Comparison of ENCODE assay signal across 27 cellular contexts in genomic region chr4:121717680-121718237, GRCh38. TPM values are rescaled to one million over a fixed set of nuclear protein-coding genes. Genes with fewer than 3 reads are reported as not detected.
DNase-seq lines count a peak whose midpoint lies in the region; ATAC-seq, FAIRE-seq and TF ChIP-seq lines count a peak whose summit lies in the region.
"Had no signal": no experiment of that assay in that cellular context is flagged by ENCODE, and none has a peak within 500 bp of the region (broad histone marks: within the 10 kb centered on the region; RNA-seq: fewer than 3 reads in every experiment).

No MANE protein-coding gene starts in this region.

- no peak overlapping the region for H4K8ac ChIP-seq in mesenchymal stem cell (ENCODE audit: low read length)

- H4K91ac ChIP-seq in mesenchymal stem cell (ENCODE audit: low read length): no peak overlapping the region

- TF ChIP-seq EP300 in HepG2 (IDR thresholded peaks at IDR 0.05; ENCODE audit: low read depth in 2 of 2, low read length in 2 of 2) (no peak), HepG2 (CRISPR knock-in tag; IDR thresholded peaks at IDR 0.05; ENCODE audit: borderline replicate concordance) (no peak)

- 61% methylated on average over 4 of the region's 4 CpGs for WGBS in liver
- 3% methylated on average over 3 of the region's 4 CpGs for WGBS in HepG2 (ENCODE audit: low lambda C conversion rate)
- 88% methylated on average over 3 of the region's 4 CpGs for WGBS in mesenchymal stem cell

- no peaks in the 10 kb centered on the region for H4K20me1 ChIP-seq in HepG2 (ENCODE audit: insufficient read depth, low read length)

- TF ChIP-seq CTCF in liver (IDR thresholded peaks at IDR 0.05; ENCODE audit: low read depth, low read length, missing input control): no peak
- no peak for TF ChIP-seq CTCF in HepG2 (CRISPR knock-in tag; IDR thresholded peaks at IDR 0.05)
- no peak for TF ChIP-seq CTCF in foreskin fibroblast (IDR thresholded peaks at IDR 0.05; ENCODE audit: low read depth, low read length)
- no peak for TF ChIP-seq CTCF in GM13977 (IDR thresholded peaks at IDR 0.05; ENCODE audit: extremely low read depth, insufficient read depth, missing control alignments)

- H3K9me3 ChIP-seq in liver (ENCODE audit: control insufficient read depth in 4 of 4, low read length in 3 of 4) (no peaks in the 10 kb centered on the region), HepG2 (ENCODE audit: low read length) (no peaks in the 10 kb centered on the region), mesenchymal stem cell (ENCODE audit: control insufficient read depth, low read length) (no peaks in the 10 kb centered on the region)
- H3K9me3 ChIP-seq: stomach had no signal

- BruUV-seq in HepG2 (replicated peaks; lab: Mats Ljungman, UMichigan): no TSS peak

- H2AFZ ChIP-seq in HepG2 (ENCODE audit: low read length) (no peak overlapping the region), mesenchymal stem cell (ENCODE audit: low read depth, low read length) (no peak overlapping the region)

- no peak overlapping the region for H3K14ac ChIP-seq in mesenchymal stem cell (ENCODE audit: low read length in 2 of 2)

- H3K4ac ChIP-seq in mesenchymal stem cell (ENCODE audit: low read depth in 1 of 2, low read length in 2 of 2): no peak overlapping the region

- no peaks in the 10 kb centered on the region for H3K79me1 ChIP-seq in mesenchymal stem cell (replicated peaks; ENCODE audit: low read length, poor library complexity, severe bottlenecking)

- no peak for DNase-seq in HepG2 (ENCODE audit: low spot score)
- peak; percentile 45 to 68 for DNase-seq in foreskin fibroblast
- peak; percentile 81 for DNase-seq in mesenchymal stem cell
- no peak for DNase-seq in COR-L47 (lab: John Stamatoyannopoulos, UW)
- DNase-seq in NCI-H2029 treated with DMSO at 0.1 percent for 48 hours (lab: John Stamatoyannopoulos, UW): no peak
- no peak for DNase-seq in GM13977 (ENCODE audit: low spot score)
- DNase-seq: activated CD4-positive, alpha-beta T cell treated with anti-CD3 and anti-CD28 coated beads, Interleukin-2, amount 50 U/mL, for 1 hour; activated CD8-positive, alpha-beta memory T cell treated with anti-CD3 and anti-CD28 coated beads, Interleukin-2, amount 50 U/mL, for 48 hours; activated naive CD4-positive, alpha-beta T cell; DMS53; NCI-H1417 treated with DMSO at 0.1 percent for 48 hours; NCI-H2171 treated with DMSO at 0.1 percent for 48 hours; NCI-H69; occipital lobe; SHP77; small intestine; stimulated activated CD4-positive, alpha-beta T cell treated with anti-CD3 and anti-CD28 coated beads, Interleukin-4, amount 100 ng/mL, for 1 hour; stomach; T-helper 1 cell had no signal

- intact Hi-C loops in HepG2 (cut with micrococcal nuclease; ENCODE audit: unreplicated experiment): no loop called here

- no peak overlapping the region for H3K4me3 ChIP-seq in liver (ENCODE audit: low read depth in 1 of 3, low read length in 3 of 3)
- H3K4me3 ChIP-seq in HepG2 (replicated peaks in 1 of 3; ENCODE audit: insufficient read depth in 1 of 3, low read depth in 2 of 3, low read length in 3 of 3): no peak overlapping the region
- H3K4me3 ChIP-seq in foreskin fibroblast (ENCODE audit: low read depth in 1 of 2, low read length in 2 of 2): no peak overlapping the region
- no peak overlapping the region for H3K4me3 ChIP-seq in mesenchymal stem cell (ENCODE audit: insufficient read depth in 1 of 2, low read depth in 1 of 2, low read length in 2 of 2)
- H3K4me3 ChIP-seq: stomach had no signal

- CTCF ChIA-PET in HepG2 (lab: Yijun Ruan, JAX; ENCODE audit: low intra/inter-chr PET ratio, low total read pairs): no interaction called here

- H3K4me1 ChIP-seq in liver (ENCODE audit: control insufficient read depth in 4 of 4, insufficient read depth in 4 of 4, low read length in 3 of 4): peaks cover 0 to 7% (median 0%) of the 10 kb centered on the region in 4 donors
- H3K4me1 ChIP-seq in HepG2 (ENCODE audit: insufficient read depth, low read length): no peaks in the 10 kb centered on the region
- H3K4me1 ChIP-seq in mesenchymal stem cell (ENCODE audit: control insufficient read depth, insufficient read depth, low read depth, low read length): no peaks in the 10 kb centered on the region
- H3K4me1 ChIP-seq: stomach had no signal

- FAIRE-seq in HepG2 (lab: Jason Lieb, UNC): no peak
- FAIRE-seq: astrocyte, small intestine, urothelium cell line had no signal

- POLR2A ChIA-PET in HepG2 (lab: Yijun Ruan, JAX): no interaction called here

- no peak overlapping the region for H2BK5ac ChIP-seq in mesenchymal stem cell (ENCODE audit: low read depth, low read length, poor library complexity, severe bottlenecking)

- H3K27ac ChIP-seq in liver (ENCODE audit: low read depth in 1 of 2, low read length in 2 of 2): no peak overlapping the region
- H3K27ac ChIP-seq in HepG2 (ENCODE audit: extremely low read length, insufficient read depth, low read length): no peak overlapping the region
- H3K27ac ChIP-seq in mesenchymal stem cell (ENCODE audit: low read length, poor library complexity, severe bottlenecking): no peak overlapping the region

- H3K4me2 ChIP-seq in HepG2 (ENCODE audit: low read depth, low read length) (no peak overlapping the region), mesenchymal stem cell (ENCODE audit: low read length, poor library complexity, severe bottlenecking) (no peak overlapping the region)

- H3K18ac ChIP-seq in mesenchymal stem cell (ENCODE audit: low read depth in 1 of 2, low read length in 2 of 2): no peak overlapping the region

- H3K23ac ChIP-seq in mesenchymal stem cell (ENCODE audit: low read length in 2 of 2): no peak overlapping the region

- no peaks in the 10 kb centered on the region for H3K79me2 ChIP-seq in HepG2 (ENCODE audit: insufficient read depth, low read length)

- H2BK120ac ChIP-seq in mesenchymal stem cell (ENCODE audit: low read depth, low read length): no peak overlapping the region

- ATAC-seq in HepG2 (no peak), GM19035 (IDR thresholded peaks at IDR 0.05; ENCODE audit: unreplicated experiment) (no peak)
- ATAC-seq: HCT116 had no signal

- H2AK5ac ChIP-seq in mesenchymal stem cell (ENCODE audit: low read length, severe bottlenecking): no peak overlapping the region

- TF ChIP-seq RAD21 in liver (IDR thresholded peaks at IDR 0.05): no peak
- TF ChIP-seq RAD21 in HepG2 (CRISPR knock-in tag; IDR thresholded peaks at IDR 0.05): no peak

- in situ Hi-C loops in HepG2 (cut with HindIII; ENCODE audit: extremely low pct_ligation_motif_present, low pct_unique_long_range_greater_than_20kb): no loop called here
- in situ Hi-C loops in GM13977 (cut with MboI; ENCODE audit: low pct_unique_long_range_greater_than_20kb, low sequenced_read_pairs, unreplicated experiment): no loop called here

- H3K27me3 ChIP-seq in liver (ENCODE audit: control insufficient read depth in 4 of 4, insufficient read depth in 4 of 4, low read length in 3 of 4) (no peaks in the 10 kb centered on the region), HepG2 (ENCODE audit: control insufficient read depth in 1 of 2, insufficient read depth in 2 of 2, low read length in 2 of 2) (no peaks in the 10 kb centered on the region; a peak in 1 of 5 replicates), mesenchymal stem cell (ENCODE audit: control insufficient read depth in 1 of 2, insufficient read depth in 1 of 2, low read length in 2 of 2) (no peaks in the 10 kb centered on the region)
- H3K27me3 ChIP-seq: stomach had no signal

- H3K9ac ChIP-seq in liver (ENCODE audit: low read depth in 1 of 2, low read length in 2 of 2) (no peak overlapping the region), HepG2 (ENCODE audit: insufficient read depth, low read depth, low read length) (no peak overlapping the region), mesenchymal stem cell (ENCODE audit: low read length) (peak overlapping the region; percentile 42)

- H3K36me3 ChIP-seq in liver (ENCODE audit: control insufficient read depth in 4 of 4, insufficient read depth in 3 of 4, low read depth in 1 of 4, low read length in 3 of 4): no peaks in the 10 kb centered on the region
- H3K36me3 ChIP-seq in HepG2 (replicated peaks in 1 of 2; ENCODE audit: control insufficient read depth in 1 of 2, insufficient read depth in 2 of 2, low read length in 2 of 2): no peaks in the 10 kb centered on the region
- no peaks in the 10 kb centered on the region for H3K36me3 ChIP-seq in mesenchymal stem cell (ENCODE audit: control insufficient read depth in 1 of 2, insufficient read depth in 2 of 2, low read depth in 1 of 2, low read length in 2 of 2)
- H3K36me3 ChIP-seq: stomach had no signal

- no peak for TF ChIP-seq POLR2A in HepG2 (IDR thresholded peaks at IDR 0.05; ENCODE audit: insufficient read depth in 1 of 2, low read depth in 2 of 2, low read length in 2 of 2)

- no peak overlapping the region for H2BK12ac ChIP-seq in mesenchymal stem cell (ENCODE audit: low read length in 2 of 2)

- no peak overlapping the region for H2BK15ac ChIP-seq in mesenchymal stem cell (ENCODE audit: low read depth, poor library complexity, severe bottlenecking)

RNA-seq across cellular contexts. Expression of gene ANXA5, which starts 21.0 kb away (rescaled TPM):
- 10 to 100 TPM; 82.5 to 91.6 TPM for total RNA-seq in liver
- 100 to 1,000 TPM in 1 of 2 donors, 10 to 100 TPM in 1; 71.0 to 131 TPM for polyA plus RNA-seq in liver
- 342 and 477 TPM in 2 replicates for total RNA-seq in HepG2 (2016; rRNA removed; fragmentation: Illumina TruSeq; extraction: Trizol)
- 45.6 and 47.1 TPM in 2 replicates for total RNA-seq in HepG2 (2016; cell fraction: cytosol; rRNA removed; fragmentation: Illumina TruSeq; extraction: Trizol; ENCODE audit: low read depth)
- total RNA-seq in HepG2 (2016; cell fraction: insoluble cytoplasmic fraction; rRNA removed; fragmentation: Illumina TruSeq; extraction: Trizol): 351 and 486 TPM in 2 replicates
- 81.7 and 82.9 TPM in 2 replicates for total RNA-seq in HepG2 (2016; cell fraction: membrane; rRNA removed; fragmentation: Illumina TruSeq; extraction: Trizol)
- 182 and 183 TPM in 2 replicates for total RNA-seq in HepG2 (2016; cell fraction: nucleus; rRNA removed; fragmentation: Illumina TruSeq; extraction: Trizol)
- 175 and 209 TPM in 2 replicates for polyA plus RNA-seq in HepG2 (2011; rRNA removed)
- polyA plus RNA-seq in HepG2 (2011; cell fraction: cytosol; rRNA removed): 161 and 205 TPM in 2 replicates
- polyA plus RNA-seq in HepG2 (2011; cell fraction: nucleus; rRNA removed): 114 and 117 TPM in 2 replicates
- polyA plus RNA-seq in HepG2 (2012): 231 and 245 TPM in 2 replicates
- 37.2 and 41.9 TPM in 2 replicates for polyA plus RNA-seq in HepG2 (2016; cell fraction: cytosol; fragmentation: Illumina TruSeq; extraction: Trizol; ENCODE audit: low read depth)
- polyA plus RNA-seq in HepG2 (2016; cell fraction: insoluble cytoplasmic fraction; fragmentation: Illumina TruSeq; extraction: Trizol; ENCODE audit: low read depth): 523 and 561 TPM in 2 replicates
- 66.0 and 66.3 TPM in 2 replicates for polyA plus RNA-seq in HepG2 (2016; cell fraction: membrane; fragmentation: Illumina TruSeq; extraction: Trizol; ENCODE audit: low read depth)
- 239 and 250 TPM in 2 replicates for polyA plus RNA-seq in HepG2 (2016; cell fraction: nucleus; fragmentation: Illumina TruSeq; extraction: Trizol; ENCODE audit: insufficient read depth, low read depth)
- 105 and 156 TPM in 2 replicates for polyA minus RNA-seq in HepG2 (2011; rRNA and poly(A)+ RNA removed; ENCODE audit: low replicate concordance)
- polyA minus RNA-seq in HepG2 (2011; cell fraction: cytosol; rRNA and poly(A)+ RNA removed): 270 and 336 TPM in 2 replicates
- 156 and 160 TPM in 2 replicates for polyA minus RNA-seq in HepG2 (2011; cell fraction: nucleus; rRNA and poly(A)+ RNA removed)
- 578 TPM for polyA plus RNA-seq in mesenchymal stem cell (2013, experiment 1 of 2)
- 600 TPM for polyA plus RNA-seq in mesenchymal stem cell (2013, experiment 2 of 2)

RNA-seq across cellular contexts. Expression of gene SMIM43, which starts 47.2 kb away (rescaled TPM):
- total RNA-seq in liver (not detected), HepG2 (2016; rRNA removed; fragmentation: Illumina TruSeq; extraction: Trizol) (not detected in 2 replicates)
- polyA plus RNA-seq in liver (not detected), HepG2 (2011; rRNA removed) (not detected in 2 replicates)
- total RNA-seq in HepG2 (2016; cell fraction: cytosol; rRNA removed; fragmentation: Illumina TruSeq; extraction: Trizol; ENCODE audit: low read depth): not detected in 2 replicates
- total RNA-seq in HepG2 (2016; cell fraction: insoluble cytoplasmic fraction; rRNA removed; fragmentation: Illumina TruSeq; extraction: Trizol): not detected in 2 replicates
- total RNA-seq in HepG2 (2016; cell fraction: membrane; rRNA removed; fragmentation: Illumina TruSeq; extraction: Trizol): not detected in 2 replicates
- not detected in 2 replicates for total RNA-seq in HepG2 (2016; cell fraction: nucleus; rRNA removed; fragmentation: Illumina TruSeq; extraction: Trizol)
- polyA plus RNA-seq in HepG2 (2011; cell fraction: cytosol; rRNA removed): not detected in 2 replicates
- not detected in 2 replicates for polyA plus RNA-seq in HepG2 (2011; cell fraction: nucleus; rRNA removed)
- not detected in 2 replicates for polyA plus RNA-seq in HepG2 (2012)
- polyA plus RNA-seq in HepG2 (2016; cell fraction: cytosol; fragmentation: Illumina TruSeq; extraction: Trizol; ENCODE audit: low read depth): not detected in 2 replicates
- not detected in 2 replicates for polyA plus RNA-seq in HepG2 (2016; cell fraction: insoluble cytoplasmic fraction; fragmentation: Illumina TruSeq; extraction: Trizol; ENCODE audit: low read depth)
- not detected in 2 replicates for polyA plus RNA-seq in HepG2 (2016; cell fraction: membrane; fragmentation: Illumina TruSeq; extraction: Trizol; ENCODE audit: low read depth)
- not detected in 2 replicates for polyA plus RNA-seq in HepG2 (2016; cell fraction: nucleus; fragmentation: Illumina TruSeq; extraction: Trizol; ENCODE audit: insufficient read depth, low read depth)
- not detected in 2 replicates for polyA minus RNA-seq in HepG2 (2011; rRNA and poly(A)+ RNA removed; ENCODE audit: low replicate concordance)
- not detected in 2 replicates for polyA minus RNA-seq in HepG2 (2011; cell fraction: cytosol; rRNA and poly(A)+ RNA removed)
- polyA minus RNA-seq in HepG2 (2011; cell fraction: nucleus; rRNA and poly(A)+ RNA removed): not detected in 2 replicates
- not detected for polyA plus RNA-seq in mesenchymal stem cell (2013, experiment 1 of 2)
- not detected for polyA plus RNA-seq in mesenchymal stem cell (2013, experiment 2 of 2)
- total RNA-seq: A172, astrocyte, lower leg skin had no signal
- polyA plus RNA-seq: CD14-positive monocyte had no signal

Comparison
In these comparisons a context has a peak if more than half of its experiments do, and no peak if none do; other contexts are left out.
1. DNase-seq: peak in foreskin fibroblast (2 of 2) and mesenchymal stem cell (single experiment); none in HepG2 (single experiment), COR-L47 (single experiment), NCI-H2029 treated with DMSO at 0.1 percent for 48 hours (single experiment) and GM13977 (single experiment).